Comparison of ENCODE assay signal across 8 cellular contexts in the genomic region with DNA sequence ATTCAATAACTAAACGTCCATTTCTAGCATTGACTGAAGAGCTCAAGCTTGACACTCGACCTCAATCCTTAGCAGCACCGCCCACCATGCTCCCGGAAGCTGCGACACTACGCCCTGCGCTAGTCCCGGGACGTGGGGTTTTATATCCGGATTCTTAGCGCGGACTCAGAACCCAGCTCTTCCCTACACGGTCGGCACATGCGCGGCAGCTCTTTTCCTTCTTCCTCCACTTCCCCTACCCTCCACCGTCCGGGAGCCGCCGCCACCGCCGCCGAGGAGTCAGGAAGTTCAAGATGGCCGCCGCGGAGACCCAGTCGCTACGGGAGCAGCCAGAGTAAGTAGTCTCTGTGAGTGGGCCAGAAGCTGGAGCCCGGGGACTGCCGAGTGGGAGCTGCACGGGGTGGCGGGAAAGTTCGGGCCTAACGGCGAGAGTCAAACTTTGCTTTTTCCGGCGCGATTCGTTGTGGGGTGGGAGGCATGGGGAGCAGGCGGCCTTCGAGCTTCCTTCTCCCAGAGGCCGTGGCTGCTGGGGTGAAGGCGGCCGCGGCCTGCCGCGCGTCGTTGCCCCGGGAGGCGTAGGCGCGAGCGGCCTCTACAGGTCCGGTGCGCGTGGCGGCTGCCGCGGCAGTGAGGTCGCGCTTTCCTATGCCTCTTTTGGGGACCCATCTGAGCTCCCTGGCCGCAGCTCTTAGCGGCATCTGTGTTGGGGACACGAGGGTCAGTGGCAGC. TPM values are rescaled to one million over a fixed set of nuclear protein-coding genes. Genes with fewer than 3 reads are reported as not detected.
DNase-seq lines count a peak whose midpoint lies in the region; ATAC-seq and TF ChIP-seq lines count a peak whose summit lies in the region.

No MANE protein-coding gene starts in this region.

- H3K36me3 Mint-ChIP-seq in T-cell (peaks cover 13% of the 10 kb centered on the region), type B pancreatic cell (peaks cover 4% of the 10 kb centered on the region)

- peak overlapping the region; percentile 58 for H3K4me3 ChIP-seq in GM12875 (ENCODE audit: low read depth, low read length)
- H3K4me3 ChIP-seq in heart right ventricle: peak overlapping the region; percentile 57 to 93 (median 84)

- no peaks in the 10 kb centered on the region for H3K9me3 Mint-ChIP-seq in T-cell
- peaks cover 5% of the 10 kb centered on the region for H3K9me3 Mint-ChIP-seq in type B pancreatic cell

- no peaks in the 10 kb centered on the region for H3K36me3 ChIP-seq in heart right ventricle

- H3K4me1 Mint-ChIP-seq in T-cell (peaks cover 61 to 79% (median 67%) of the 10 kb centered on the region in 3 donors), type B pancreatic cell (ENCODE audit: unreplicated experiment) (peaks cover 42% of the 10 kb centered on the region)

- TF ChIP-seq CTCF in GM12875 (IDR thresholded peaks at IDR 0.05; ENCODE audit: borderline replicate concordance, insufficient read depth, low read depth, low read length): peak; percentile 52; the same call in 1 of the 2 replicates
- TF ChIP-seq CTCF in heart right ventricle (IDR thresholded peaks at IDR 0.05): peak in 7 of 9 donors; percentile 17 to 62 (median 50)
- peak; percentile 39 for TF ChIP-seq CTCF in type B pancreatic cell (conservative IDR thresholded peaks at IDR 0.05)

- H3K27ac Mint-ChIP-seq in T-cell (peak overlapping the region; percentile 99 to 100), type B pancreatic cell (peak overlapping the region; percentile 96)

- intact Hi-C loops in heart right ventricle (cut with DNase I): no loop called here

- no peaks in the 10 kb centered on the region for H3K27me3 ChIP-seq in heart right ventricle

- peak overlapping the region; percentile 95 to 99 (median 99) for H3K4me3 Mint-ChIP-seq in T-cell
- peak overlapping the region; percentile 94 for H3K4me3 Mint-ChIP-seq in type B pancreatic cell

- H3K4me1 ChIP-seq in heart right ventricle: peaks cover 14 to 78% (median 69%) of the 10 kb centered on the region in 9 donors

- CTCF ChIA-PET in T-cell (lab: Charles Lee): interaction anchor here (0.5 to 2.1 kb wide), 28 partner anchors 8 to 1069 kb away, joined by 3 to 24 read pairs (median 3); partner anchors contain the start of genes ECI2 (in 1 of the 2) and FAM50B (in 1 of the 2)

- peak; percentile 63 for ATAC-seq in HG02840 (IDR thresholded peaks at IDR 0.05; ENCODE audit: low FRiP score, unreplicated experiment)
- peak; percentile 69 to 71 (median 70) for ATAC-seq in T-cell (replicated peaks in 1 of 4)
- peak; percentile 87 to 94 (median 91) for ATAC-seq in heart right ventricle

- POLR2A ChIA-PET in T-cell (lab: Charles Lee): interaction anchor here (0.6 to 2.1 kb wide), 19 partner anchors 9 to 1262 kb away, joined by 3 to 15 read pairs (median 5); partner anchors contain the start of gene ECI2 (in 1 of the 2)

- H3K27me3 Mint-ChIP-seq in T-cell (no peaks in the 10 kb centered on the region), type B pancreatic cell (no peaks in the 10 kb centered on the region)

- no peaks in the 10 kb centered on the region for H3K9me3 ChIP-seq in heart right ventricle

- DNase-seq in NCI-H1436 (lab: John Stamatoyannopoulos, UW): peak; percentile 90
- peak; percentile 66 to 89 (median 77) for DNase-seq in T-cell
- peak; percentile 96 for DNase-seq in amniotic epithelial cell (ENCODE audit: low read depth)
- peak; percentile 94 to 95 for DNase-seq in heart right ventricle
- peak; percentile 97 for DNase-seq in pons (ENCODE audit: low spot score)
- DNase-seq in type B pancreatic cell (ENCODE audit: extremely low spot score, unreplicated experiment): peak; percentile 94

- WGBS in heart right ventricle, 2 donors: 0 to 1% methylated on average over 61 to 65 of the region's 65 CpGs

- peak overlapping the region; percentile 94 to 98 (median 97) for H3K27ac ChIP-seq in heart right ventricle

RNA-seq across cellular contexts. Expression of gene FAM217A, which starts 57.6 kb away (rescaled TPM):
- total RNA-seq in T-cell (not detected), heart right ventricle (not detected), type B pancreatic cell (ENCODE audit: low replicate concordance) (not detected in 2 replicates)
- polyA plus RNA-seq in heart right ventricle: not detected

Comparison
In these comparisons a context has a peak if more than half of its experiments do, and no peak if none do; other contexts are left out.
1. Peak in every context shown above with its lines: DNase-seq, ATAC-seq, H3K4me3 ChIP-seq and H3K27ac ChIP-seq.